14 cellular contexts compared by ENCODE assay signal in genomic region chr4:153655928-153656327, GRCh38. TPM values are rescaled to one million over a fixed set of nuclear protein-coding genes. Genes with fewer than 3 reads are reported as not detected.
DNase-seq lines count a peak whose midpoint lies in the region; ATAC-seq and TF ChIP-seq lines count a peak whose summit lies in the region.
"Had no signal": no experiment of that assay in that cellular context is flagged by ENCODE, and none has a peak within 500 bp of the region (broad histone marks: within the 10 kb centered on the region; RNA-seq: fewer than 3 reads in every experiment).

No MANE protein-coding gene starts in this region.

- H3K9me3 ChIP-seq in thoracic aorta, result no peaks in the 10 kb centered on the region
- no peaks in the 10 kb centered on the region for H3K9me3 ChIP-seq in CD8-positive, alpha-beta memory T cell (ENCODE audit: low read length)

- H3K27me3 ChIP-seq in thoracic aorta (replicated peaks; ENCODE audit: insufficient read depth), result no peaks in the 10 kb centered on the region
- H3K27me3 ChIP-seq in CD8-positive, alpha-beta memory T cell (ENCODE audit: insufficient read depth, low read length, poor library complexity, severe bottlenecking), result no peaks in the 10 kb centered on the region

- DNase-seq in RPMI7951 (ENCODE audit: low read depth) (peak; percentile 27), medulla oblongata (ENCODE audit: extremely low spot score) (peak; percentile 69), thoracic aorta (ENCODE audit: low spot score) (peak; percentile 50), GM13976 (ENCODE audit: low spot score) (no peak)
- no peak for DNase-seq in CD8-positive, alpha-beta memory T cell
- DNase-seq in stimulated activated CD4-positive, alpha-beta T cell treated with anti-CD3 and anti-CD28 coated beads, Interleukin-4, amount 100 ng/mL, for 1 hour, result no peak
- DNase-seq: activated CD8-positive, alpha-beta T cell treated with anti-CD3 and anti-CD28 coated beads for 36 hours; islet precursor cell; NCI-H1105 treated with DMSO at 0.1 percent for 48 hours; NCI-H82; T-helper 1 cell had no signal

- peak overlapping the region; percentile 88 for H3K27ac Mint-ChIP-seq in dendritic cell treated with granulocyte-macrophage colony-stimulating factor and Interleukin-4, amounts not matched to agents 40 ng/mL and 50 ng/mL, for 4 days
- no peak overlapping the region for H3K27ac Mint-ChIP-seq in CD8-positive, alpha-beta memory T cell
- H3K27ac Mint-ChIP-seq: activated CD8-positive, alpha-beta T cell treated with anti-CD3 and anti-CD28 coated beads for 36 hours; activated naive CD4-positive, alpha-beta T cell treated with anti-CD3 and anti-CD28 coated beads, Interleukin-2, amount 50 U/mL, for 24 hours had no signal

- peak overlapping the region; percentile 63 to 80 for H3K27ac ChIP-seq in thoracic aorta
- no peak overlapping the region for H3K27ac ChIP-seq in CD8-positive, alpha-beta memory T cell (ENCODE audit: low read depth, low read length)

- CTCF ChIA-PET in CD8-positive, alpha-beta memory T cell (lab: Charles Lee), result no interaction called here

- peak overlapping the region; percentile 39 for H3K4me3 Mint-ChIP-seq in dendritic cell treated with granulocyte-macrophage colony-stimulating factor and Interleukin-4, amounts not matched to agents 40 ng/mL and 50 ng/mL, for 4 days
- H3K4me3 Mint-ChIP-seq in CD8-positive, alpha-beta memory T cell, result no peak overlapping the region
- H3K4me3 Mint-ChIP-seq: activated CD8-positive, alpha-beta T cell treated with anti-CD3 and anti-CD28 coated beads for 36 hours; activated naive CD4-positive, alpha-beta T cell treated with anti-CD3 and anti-CD28 coated beads, Interleukin-2, amount 50 U/mL, for 24 hours had no signal

- H3K36me3 ChIP-seq in thoracic aorta, result no peaks in the 10 kb centered on the region
- H3K36me3 ChIP-seq in CD8-positive, alpha-beta memory T cell (ENCODE audit: insufficient read depth, low read length), result no peaks in the 10 kb centered on the region

- ATAC-seq in thoracic aorta (ENCODE audit: insufficient number of reproducible peaks, low FRiP score, low read depth), result peak; percentile 53
- no peak for ATAC-seq in HG03378 (IDR thresholded peaks at IDR 0.05; ENCODE audit: unreplicated experiment)
- ATAC-seq: activated CD8-positive, alpha-beta T cell treated with anti-CD3 and anti-CD28 coated beads for 36 hours had no signal

- in situ Hi-C loops in GM13976 (cut with MboI; ENCODE audit: low sequenced_read_pairs, unreplicated experiment), result no loop called here

- TF ChIP-seq CTCF in thoracic aorta (IDR thresholded peaks at IDR 0.05), result no peak
- TF ChIP-seq CTCF in GM13976 (IDR thresholded peaks at IDR 0.05; ENCODE audit: borderline replicate concordance, control extremely low read depth, extremely low read depth, insufficient read depth, missing control alignments), result no peak

- intact Hi-C loops in dendritic cell treated with granulocyte-macrophage colony-stimulating factor and Interleukin-4, amounts not matched to agents 40 ng/mL and 50 ng/mL, for 4 days (cut with micrococcal nuclease), result no loop called here

- peaks cover 25 to 52% of the 10 kb centered on the region in 2 donors for H3K4me1 ChIP-seq in thoracic aorta (ENCODE audit: control insufficient read depth in 1 of 2, low read depth in 2 of 2)
- peaks cover 17% of the 10 kb centered on the region for H3K4me1 ChIP-seq in CD8-positive, alpha-beta memory T cell (ENCODE audit: insufficient read depth, low read length)

- no peaks in the 10 kb centered on the region for H3K36me3 Mint-ChIP-seq in dendritic cell treated with granulocyte-macrophage colony-stimulating factor and Interleukin-4, amounts not matched to agents 40 ng/mL and 50 ng/mL, for 4 days (ENCODE audit: low read depth)
- H3K36me3 Mint-ChIP-seq in CD8-positive, alpha-beta memory T cell, result no peaks in the 10 kb centered on the region
- H3K36me3 Mint-ChIP-seq: activated naive CD4-positive, alpha-beta T cell treated with anti-CD3 and anti-CD28 coated beads, Interleukin-2, amount 50 U/mL, for 24 hours had no signal

- H3K27me3 Mint-ChIP-seq in dendritic cell treated with granulocyte-macrophage colony-stimulating factor and Interleukin-4, amounts not matched to agents 40 ng/mL and 50 ng/mL, for 4 days, result no peaks in the 10 kb centered on the region
- H3K27me3 Mint-ChIP-seq in CD8-positive, alpha-beta memory T cell, result peaks cover 3 to 31% of the 10 kb centered on the region in 2 donors
- H3K27me3 Mint-ChIP-seq: activated naive CD4-positive, alpha-beta T cell treated with anti-CD3 and anti-CD28 coated beads, Interleukin-2, amount 50 U/mL, for 24 hours had no signal

- peak overlapping the region; percentile 38 for H3K4me3 ChIP-seq in thoracic aorta
- H3K4me3 ChIP-seq in CD8-positive, alpha-beta memory T cell (ENCODE audit: low read length), result no peak overlapping the region

- POLR2A ChIA-PET in CD8-positive, alpha-beta memory T cell (lab: Charles Lee), result no interaction called here

- no peaks in the 10 kb centered on the region for H3K9me3 Mint-ChIP-seq in dendritic cell treated with granulocyte-macrophage colony-stimulating factor and Interleukin-4, amounts not matched to agents 40 ng/mL and 50 ng/mL, for 4 days
- H3K9me3 Mint-ChIP-seq in CD8-positive, alpha-beta memory T cell, result no peaks in the 10 kb centered on the region
- H3K9me3 Mint-ChIP-seq: activated CD8-positive, alpha-beta T cell treated with anti-CD3 and anti-CD28 coated beads for 36 hours; activated naive CD4-positive, alpha-beta T cell treated with anti-CD3 and anti-CD28 coated beads, Interleukin-2, amount 50 U/mL, for 24 hours had no signal

- H3K4me1 Mint-ChIP-seq in dendritic cell treated with granulocyte-macrophage colony-stimulating factor and Interleukin-4, amounts not matched to agents 40 ng/mL and 50 ng/mL, for 4 days (ENCODE audit: low read depth), result peaks cover 74% of the 10 kb centered on the region
- peaks cover 13 to 20% (median 19%) of the 10 kb centered on the region in 3 donors for H3K4me1 Mint-ChIP-seq in CD8-positive, alpha-beta memory T cell

RNA-seq across cellular contexts. Expression of gene TLR2, which starts 28.2 kb away (rescaled TPM):
- 8.8 and 11.3 TPM in 2 replicates for total RNA-seq in RPMI7951 (2014; rRNA removed; shearing (Covaris generic))
- total RNA-seq in thoracic aorta, result 10 to 100 TPM; 68.5 to 77.7 TPM
- total RNA-seq in CD8-positive, alpha-beta memory T cell, result under 1 TPM; 0.53 TPM
- 0.20 TPM for polyA plus RNA-seq in CD8-positive, alpha-beta memory T cell

Comparison
In these comparisons a context has a peak if more than half of its experiments do, and no peak if none do; other contexts are left out.
1. DNase-seq: peak in RPMI7951 (single experiment), medulla oblongata (single experiment) and thoracic aorta (single experiment); none in GM13976 (single experiment), CD8-positive, alpha-beta memory T cell (0 of 5) and stimulated activated CD4-positive, alpha-beta T cell treated with anti-CD3 and anti-CD28 coated beads, Interleukin-4, amount 100 ng/mL, for 1 hour (single experiment).